In genomic region chr12:6207254-6207942, GRCh38 we compare ENCODE assay signal across 13 cellular contexts. TPM values are rescaled to one million over a fixed set of nuclear protein-coding genes. Genes with fewer than 3 reads are reported as not detected.
DNase-seq lines count a peak whose midpoint lies in the region; ATAC-seq and TF ChIP-seq lines count a peak whose summit lies in the region.
"Had no signal": no experiment of that assay in that cellular context is flagged by ENCODE, and none has a peak within 500 bp of the region (broad histone marks: within the 10 kb centered on the region; RNA-seq: fewer than 3 reads in every experiment).

No MANE protein-coding gene starts in this region.

- H3K27ac ChIP-seq in colonic mucosa: peak overlapping the region; percentile 92
- no peak overlapping the region for H3K27ac ChIP-seq in effector memory CD4-positive, alpha-beta T cell (ENCODE audit: insufficient read depth, low read length, poor library complexity, severe bottlenecking)

- H3K27me3 ChIP-seq in colonic mucosa (no peaks in the 10 kb centered on the region), skeletal muscle satellite cell (ENCODE audit: control insufficient read depth, insufficient read depth, low read length) (no peaks in the 10 kb centered on the region)
- H3K27me3 ChIP-seq in effector memory CD4-positive, alpha-beta T cell (replicated peaks; ENCODE audit: control insufficient read depth, insufficient read depth, low read length, poor library complexity, severe bottlenecking): no peaks in the 10 kb centered on the region

- no peaks in the 10 kb centered on the region for H3K36me3 ChIP-seq in colonic mucosa
- H3K36me3 ChIP-seq in skeletal muscle satellite cell (ENCODE audit: insufficient read depth, low read length): no peaks in the 10 kb centered on the region
- no peaks in the 10 kb centered on the region for H3K36me3 ChIP-seq in effector memory CD4-positive, alpha-beta T cell (ENCODE audit: control insufficient read depth, insufficient read depth, low read length)

- H3K4me1 ChIP-seq in colonic mucosa (peaks cover 52% of the 10 kb centered on the region), skeletal muscle satellite cell (ENCODE audit: control insufficient read depth, insufficient read depth, low read length) (peaks cover 48% of the 10 kb centered on the region)
- no peaks in the 10 kb centered on the region for H3K4me1 ChIP-seq in effector memory CD4-positive, alpha-beta T cell (ENCODE audit: control insufficient read depth, insufficient read depth, low read length, poor library complexity, severe bottlenecking)

- H3K9ac ChIP-seq in colonic mucosa (ENCODE audit: low read depth in 2 of 2, low read length in 2 of 2) (peak overlapping the region in 1 of 2 donors; percentile 75), skeletal muscle satellite cell (ENCODE audit: low read depth, low read length) (peak overlapping the region; percentile 38)

- no peak for TF ChIP-seq CTCF in colonic mucosa (IDR thresholded peaks at IDR 0.05)

- intact Hi-C loops in colonic mucosa (cut with DNase I): no loop called here

- peak; percentile 50 for DNase-seq in ELF-1 (ENCODE audit: low read depth, low spot score)
- DNase-seq in colonic mucosa: no peak
- DNase-seq in left kidney (ENCODE audit: low read depth, low spot score): peak; percentile 67
- DNase-seq in effector memory CD4-positive, alpha-beta T cell: no peak
- DNase-seq in SKM-1 treated with dmso at 0.1 percent for 144 hours (lab: John Stamatoyannopoulos, UW; ENCODE audit: unreplicated experiment): no peak
- DNase-seq: activated CD8-positive, alpha-beta memory T cell treated with anti-CD3 and anti-CD28 coated beads, Interleukin-2, amount 50 U/mL, for 48 hours; amniotic stem cell; erythroblast; HCEC 1CT; stimulated activated naive CD4-positive, alpha-beta T cell had no signal

- H3K4me2 ChIP-seq in skeletal muscle satellite cell (ENCODE audit: low read length): peak overlapping the region; percentile 52

- H3K4me3 ChIP-seq in colonic mucosa: no peak overlapping the region
- no peak overlapping the region for H3K4me3 ChIP-seq in skeletal muscle satellite cell (ENCODE audit: low read length)
- H3K4me3 ChIP-seq in effector memory CD4-positive, alpha-beta T cell (ENCODE audit: insufficient read depth, low read depth, low read length, poor library complexity, severe bottlenecking): no peak overlapping the region

- H3K9me3 ChIP-seq in colonic mucosa (no peaks in the 10 kb centered on the region), skeletal muscle satellite cell (replicated peaks; ENCODE audit: low read length) (no peaks in the 10 kb centered on the region)
- H3K9me3 ChIP-seq in effector memory CD4-positive, alpha-beta T cell (ENCODE audit: control insufficient read depth, low read length): no peaks in the 10 kb centered on the region

- ATAC-seq in GM21390 (IDR thresholded peaks at IDR 0.05; ENCODE audit: unreplicated experiment): no peak
- ATAC-seq in HG03354 (IDR thresholded peaks at IDR 0.05; ENCODE audit: poor library complexity, severe bottlenecking, unreplicated experiment): no peak

RNA-seq across cellular contexts. Expression of gene CD9, which starts 7.2 kb away (rescaled TPM):
- total RNA-seq in colonic mucosa: 100 to 1,000 TPM; 589 to 665 TPM
- 31.7 and 66.4 TPM in 2 replicates for total RNA-seq in skeletal muscle satellite cell (2012; rRNA removed)

Comparison
In these comparisons a context has a peak if more than half of its experiments do, and no peak if none do; other contexts are left out.
1. DNase-seq: peak in ELF-1 (single experiment) and left kidney (single experiment); none in colonic mucosa (single experiment), effector memory CD4-positive, alpha-beta T cell (0 of 3) and SKM-1 treated with dmso at 0.1 percent for 144 hours (single experiment).